ENCODE assay signal across 27 cellular contexts in the genomic region with DNA sequence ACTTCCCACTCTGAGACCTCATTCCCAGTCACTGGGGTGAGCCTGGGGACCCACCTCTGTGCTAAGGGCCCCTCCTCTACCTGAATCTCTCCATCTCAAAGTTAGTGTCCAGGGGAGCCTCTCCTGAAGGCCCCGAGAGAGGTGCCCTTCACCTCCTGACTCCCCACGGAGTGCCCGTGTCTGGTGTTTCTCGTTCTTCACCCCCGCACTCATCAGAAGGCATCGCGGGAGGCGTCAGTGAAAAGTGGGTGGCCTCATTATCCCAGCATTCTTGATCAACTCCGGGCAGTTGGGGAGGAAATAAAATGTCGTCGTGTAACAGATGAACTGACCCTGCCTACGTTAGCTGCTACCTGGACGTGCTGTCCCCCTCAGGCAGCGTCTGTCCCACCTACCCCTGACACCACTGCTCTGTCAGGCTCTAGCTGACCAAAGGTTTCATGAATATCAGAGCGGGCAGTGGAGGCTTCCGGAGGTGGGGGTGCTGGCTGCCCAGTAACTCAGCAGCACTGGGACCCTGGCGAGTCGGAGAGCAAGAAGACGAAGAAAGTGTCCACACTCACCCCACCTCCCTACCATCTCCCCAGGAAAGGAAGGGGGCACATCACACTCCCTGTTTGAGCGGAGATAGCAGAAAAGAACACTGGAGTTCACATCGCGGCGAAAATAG.
"Had no signal": no experiment of that assay in that cellular context is flagged by ENCODE, and none has a peak within 500 bp of the region (broad histone marks: within the 10 kb centered on the region; RNA-seq: fewer than 3 reads in every experiment).

No MANE protein-coding gene starts in this region.

- H3K9me3 ChIP-seq: esophagus squamous epithelium, ovary, thoracic aorta, upper lobe of left lung, vagina had no signal

- H3K36me3 ChIP-seq: esophagus squamous epithelium, heart right ventricle, left ventricle myocardium inferior, ovary, thoracic aorta, tibial nerve, upper lobe of left lung, vagina had no signal

- ATAC-seq: heart right ventricle; left colon; sciatic nerve; stimulated activated naive B cell treated with anti-CD40 and anti-IgM and Interleukin-4, amounts not matched to agents 10 μg/mL and 1 μg/mL and 100 μg/mL, for 72 hours had no signal

- DNase-seq: dermis blood vessel endothelial cell; effector memory CD4-positive, alpha-beta T cell; esophagus squamous epithelium; foreskin melanocyte; glutamatergic neuron; heart right ventricle; hippocampal formation; kidney glomerular epithelial cell; left colon; left ventricle myocardium inferior; occipital lobe; ovary; stimulated activated CD4-positive, alpha-beta T cell treated with anti-CD3 and anti-CD28 coated beads, Interleukin-15, amount 100 ng/mL, for 24 hours; stimulated activated CD4-positive, alpha-beta T cell treated with anti-CD3 and anti-CD28 coated beads, Interleukin-2, amount 100 ng/mL, for 48 hours; stimulated activated naive B cell treated with anti-CD40 and anti-IgM and Interleukin-4, amounts not matched to agents 10 μg/mL and 1 μg/mL and 100 μg/mL, for 72 hours; upper lobe of left lung had no signal

- H3K9me3 Mint-ChIP-seq: central memory CD8-positive, alpha-beta T cell had no signal

- H3K27ac Mint-ChIP-seq: memory B cell; nephron; progenitor cell of endocrine pancreas; stimulated activated naive B cell treated with anti-CD40 and anti-IgM and Interleukin-4, amounts not matched to agents 10 μg/mL and 1 μg/mL and 100 μg/mL, for 72 hours; stimulated activated naive CD8-positive, alpha-beta T cell treated with anti-CD3 and anti-CD28 coated beads, Interleukin-15, Interleukin-2, amounts not matched to agents 100 ng/mL and 50 ng/mL, for 24 hours had no signal

- H3K27ac ChIP-seq: coronary artery, esophagus squamous epithelium, heart right ventricle, left ventricle myocardium inferior, ovary, thoracic aorta, tibial nerve, upper lobe of left lung, vagina had no signal

- H3K27me3 ChIP-seq: esophagus squamous epithelium, ovary, tibial nerve, upper lobe of left lung, vagina had no signal

- H3K4me3 ChIP-seq: coronary artery, esophagus squamous epithelium, heart right ventricle, left ventricle myocardium inferior, lung, ovary, thoracic aorta, tibial nerve, upper lobe of left lung, vagina had no signal

- H3K4me3 Mint-ChIP-seq: central memory CD8-positive, alpha-beta T cell; memory B cell; nephron; stimulated activated naive B cell treated with anti-CD40 and anti-IgM and Interleukin-4, amounts not matched to agents 10 μg/mL and 1 μg/mL and 100 μg/mL, for 72 hours; stimulated activated naive CD8-positive, alpha-beta T cell treated with anti-CD3 and anti-CD28 coated beads, Interleukin-15, Interleukin-2, amounts not matched to agents 100 ng/mL and 50 ng/mL, for 24 hours had no signal

- H3K27me3 Mint-ChIP-seq: central memory CD8-positive, alpha-beta T cell; memory B cell; progenitor cell of endocrine pancreas; stimulated activated naive B cell treated with anti-CD40 and anti-IgM and Interleukin-4, amounts not matched to agents 10 μg/mL and 1 μg/mL and 100 μg/mL, for 72 hours; stimulated activated naive CD8-positive, alpha-beta T cell treated with anti-CD3 and anti-CD28 coated beads, Interleukin-15, Interleukin-2, amounts not matched to agents 100 ng/mL and 50 ng/mL, for 24 hours had no signal

- H3K4me1 Mint-ChIP-seq: central memory CD8-positive, alpha-beta T cell; memory B cell; nephron; stimulated activated naive B cell treated with anti-CD40 and anti-IgM and Interleukin-4, amounts not matched to agents 10 μg/mL and 1 μg/mL and 100 μg/mL, for 72 hours had no signal

- H3K4me1 ChIP-seq: esophagus squamous epithelium, heart right ventricle, left ventricle myocardium inferior, tibial nerve, upper lobe of left lung, vagina had no signal

- H3K36me3 Mint-ChIP-seq: memory B cell; stimulated activated naive B cell treated with anti-CD40 and anti-IgM and Interleukin-4, amounts not matched to agents 10 μg/mL and 1 μg/mL and 100 μg/mL, for 72 hours had no signal
